Comparison of ENCODE assay signal across 8 cellular contexts in the genomic region with DNA sequence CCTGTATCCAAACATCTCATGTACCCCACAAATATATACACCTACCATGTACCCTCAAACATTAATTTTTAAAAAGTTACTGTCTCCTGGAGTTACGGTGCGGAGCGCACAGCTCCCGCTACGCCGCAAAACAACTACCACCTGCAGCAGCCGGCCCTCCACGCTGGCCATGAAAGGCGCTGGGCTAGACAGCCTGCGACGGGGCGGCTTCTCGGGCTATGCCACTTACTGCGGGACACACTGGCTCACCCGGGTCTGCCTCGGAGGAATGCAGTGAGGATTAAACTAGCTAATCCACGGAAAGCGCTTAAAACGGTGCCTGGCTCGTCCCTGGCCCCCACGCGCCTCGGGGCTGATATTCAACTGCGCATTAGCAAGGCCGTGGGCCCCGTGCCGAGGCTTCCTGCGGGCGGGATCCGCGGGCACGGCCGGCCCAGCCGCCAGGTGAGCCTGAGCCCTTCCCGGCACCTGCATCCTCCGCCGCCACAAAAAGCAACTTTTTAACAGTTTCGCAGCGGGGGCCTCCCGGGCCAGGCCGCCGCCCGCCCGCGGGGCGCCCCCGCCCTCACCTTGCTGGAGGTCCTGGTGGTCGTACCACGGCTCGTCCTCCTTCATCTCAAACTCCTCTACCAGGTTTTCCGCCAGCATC.
A peak's percentile ranks its signal among the peaks of the same experiment; 100 is the strongest.
DNase-seq lines count a peak whose midpoint lies in the region; ATAC-seq and FAIRE-seq lines count a peak whose summit lies in the region.

No MANE protein-coding gene starts in this region.

- peaks cover 42% of the 10 kb centered on the region for H3K4me1 Mint-ChIP-seq in T-helper 2 cell treated with Interferon-gamma antibody and Interleukin-4, amounts not matched to agents 5 μg/mL and 100 μg/mL, for 36 hours (ENCODE audit: low read depth)

- peak overlapping the region; percentile 92 for H3K27ac Mint-ChIP-seq in T-helper 2 cell treated with Interferon-gamma antibody and Interleukin-4, amounts not matched to agents 5 μg/mL and 100 μg/mL, for 36 hours

- H3K9me3 Mint-ChIP-seq in T-helper 2 cell treated with Interferon-gamma antibody and Interleukin-4, amounts not matched to agents 5 μg/mL and 100 μg/mL, for 36 hours = no peaks in the 10 kb centered on the region

- DNase-seq in AG08396 (ENCODE audit: low spot score) = peak; percentile 12
- DNase-seq in GM19239 (ENCODE audit: insufficient read length, low spot score) = no peak
- DNase-seq in T-helper 2 cell treated with Interferon-gamma antibody and Interleukin-4, amounts not matched to agents 5 μg/mL and 100 μg/mL, for 36 hours (ENCODE audit: low spot score) = peak; percentile 31
- DNase-seq in caudate nucleus (lab: John Stamatoyannopoulos, UW) = peak in 17 of 61 donors; percentile 2 to 46 (median 22)
- peak; percentile 72 for DNase-seq in left kidney (ENCODE audit: low read depth, low spot score)
- DNase-seq in stimulated activated CD8-positive, alpha-beta memory T cell treated with anti-CD3 and anti-CD28 coated beads, Interleukin-15, amount 100 ng/mL, for 24 hours (ENCODE audit: low read depth) = peak; percentile 23
- DNase-seq in NCI-H2029 (lab: John Stamatoyannopoulos, UW) = no peak

- H3K27ac ChIP-seq in caudate nucleus (ENCODE audit: low read depth, low read length) = peak overlapping the region; percentile 21

- peak; percentile 22 for ATAC-seq in HG03354 (IDR thresholded peaks at IDR 0.05; ENCODE audit: poor library complexity, severe bottlenecking, unreplicated experiment)

- peak; percentile 14 for FAIRE-seq in GM19239 (lab: Jason Lieb, UNC)

- H3K36me3 Mint-ChIP-seq in T-helper 2 cell treated with Interferon-gamma antibody and Interleukin-4, amounts not matched to agents 5 μg/mL and 100 μg/mL, for 36 hours (ENCODE audit: low read depth) = peaks cover 29% of the 10 kb centered on the region

- no peaks in the 10 kb centered on the region for H3K27me3 Mint-ChIP-seq in T-helper 2 cell treated with Interferon-gamma antibody and Interleukin-4, amounts not matched to agents 5 μg/mL and 100 μg/mL, for 36 hours (ENCODE audit: low read depth)

- H3K4me3 Mint-ChIP-seq in T-helper 2 cell treated with Interferon-gamma antibody and Interleukin-4, amounts not matched to agents 5 μg/mL and 100 μg/mL, for 36 hours = peak overlapping the region; percentile 99

Comparison
In these comparisons a context has a peak if more than half of its experiments do, and no peak if none do; other contexts are left out.
1. DNase-seq: peak in AG08396 (single experiment), T-helper 2 cell treated with Interferon-gamma antibody and Interleukin-4, amounts not matched to agents 5 μg/mL and 100 μg/mL, for 36 hours (single experiment), left kidney (single experiment) and stimulated activated CD8-positive, alpha-beta memory T cell treated with anti-CD3 and anti-CD28 coated beads, Interleukin-15, amount 100 ng/mL, for 24 hours (single experiment); none in GM19239 (single experiment) and NCI-H2029 (single experiment).